In the genomic region with DNA sequence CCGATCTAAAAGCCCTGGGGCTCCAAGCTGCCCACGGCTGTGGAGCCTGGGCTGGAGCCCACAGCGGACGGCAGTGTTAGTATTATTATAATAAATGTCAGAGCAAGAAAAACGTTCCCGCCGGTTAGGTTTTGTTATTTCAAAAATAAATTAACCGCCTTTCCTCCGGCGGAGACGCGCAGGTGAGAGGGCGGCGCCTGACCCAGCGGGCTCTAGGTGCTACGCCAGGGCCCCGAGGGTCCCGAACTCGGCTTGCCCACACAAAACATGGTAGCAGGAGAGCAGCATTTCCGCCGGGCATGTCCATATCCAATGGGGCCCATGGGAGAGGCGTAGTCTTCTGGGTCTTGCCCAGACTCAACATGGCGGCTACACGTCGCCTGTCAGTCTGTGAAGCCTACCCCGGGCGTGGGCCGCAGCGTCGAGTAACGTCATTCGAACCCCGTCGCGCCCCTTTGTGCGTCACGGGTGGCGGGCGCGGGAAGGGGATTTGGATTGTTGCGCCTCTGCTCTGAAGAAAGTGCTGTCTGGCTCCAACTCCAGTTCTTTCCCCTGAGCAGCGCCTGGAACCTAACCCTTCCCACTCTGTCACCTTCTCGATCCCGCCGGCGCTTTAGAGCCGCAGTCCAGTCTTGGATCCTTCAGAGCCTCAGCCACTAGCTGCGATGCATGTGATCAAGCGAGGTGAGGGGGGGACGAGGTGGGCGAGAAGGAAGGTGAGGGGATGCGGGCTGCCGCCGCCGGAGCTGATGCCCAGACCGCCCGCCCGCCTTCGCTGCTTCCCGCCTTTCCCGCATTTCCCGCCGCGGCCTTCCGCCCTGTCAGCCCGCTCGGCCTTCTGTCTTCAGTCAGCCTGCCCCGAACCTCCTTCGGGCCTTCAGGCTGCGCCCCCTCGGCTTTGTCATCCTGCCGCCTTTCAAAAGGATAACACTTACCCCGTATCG, we compare ENCODE assay signal across 1 cellular context.
A peak's percentile ranks its signal among the peaks of the same experiment; 100 is the strongest.
TF ChIP-seq lines count a peak whose summit lies in the region.

Gene RRM1 (plus strand): TSS at position 452 of the 944 bp plus-strand sequence. CDS start 214 bp downstream, at position 666.

TF ChIP-seq in HepG2, 621 proteins besides CTCF, POLR2A, EP300 and RAD21 (continued from another document and continues in another):
- TF ChIP-seq ZNF646 (CRISPR knock-in tag; IDR thresholded peaks at IDR 0.05) (no peak), TAF15 (IDR thresholded peaks at IDR 0.05; ENCODE audit: low read depth, low read length, poor library complexity, severe bottlenecking) (no peak), DNMT1 (CRISPR knock-in tag; IDR thresholded peaks at IDR 0.05) (peak; percentile 90; the same call in 1 of the 2 replicates), E2F1 (CRISPR knock-in tag; IDR thresholded peaks at IDR 0.05) (peak; percentile 100), ERF (CRISPR knock-in tag; IDR thresholded peaks at IDR 0.05) (peak; percentile 92), SALL2 (CRISPR knock-in tag; IDR thresholded peaks at IDR 0.05) (peak; percentile 90), PPARG (CRISPR knock-in tag; conservative IDR thresholded peaks at IDR 0.05) (no peak; the same call in 1 of the 2 replicates), ZNF776 (CRISPR knock-in tag; IDR thresholded peaks at IDR 0.05) (no peak; the same call in 1 of the 2 replicates), ZNF777 (CRISPR knock-in tag; IDR thresholded peaks at IDR 0.05) (peak; percentile 49; the same call in 1 of the 2 replicates), HDAC2 (CRISPR knock-in tag; IDR thresholded peaks at IDR 0.05) (peak; percentile 78), U2AF2 (IDR thresholded peaks at IDR 0.05; ENCODE audit: low read depth, low read length) (no peak), NFKB2 (CRISPR knock-in tag; IDR thresholded peaks at IDR 0.05; ENCODE audit: borderline replicate concordance) (peak; percentile 69; the same call in 1 of the 2 replicates), YEATS4 (CRISPR knock-in tag; IDR thresholded peaks at IDR 0.05; ENCODE audit: borderline replicate concordance) (peak; percentile 74), ZNF772 (CRISPR knock-in tag; IDR thresholded peaks at IDR 0.05) (peak; percentile 64), FOXA3 (CRISPR knock-in tag; IDR thresholded peaks at IDR 0.05) (peak; percentile 68), ZSCAN30 (CRISPR knock-in tag; IDR thresholded peaks at IDR 0.05) (peak; percentile 60; the same call in 1 of the 2 replicates), ZKSCAN8 (CRISPR knock-in tag; IDR thresholded peaks at IDR 0.05; ENCODE audit: borderline replicate concordance) (peak; percentile 64; the same call in 1 of the 2 replicates), MYNN (CRISPR knock-in tag; IDR thresholded peaks at IDR 0.05; ENCODE audit: low read depth) (0 out of 2 replicates have a peak, but pooled peaks have one; percentile 83), PAX8 (CRISPR knock-in tag; IDR thresholded peaks at IDR 0.05; ENCODE audit: borderline replicate concordance) (0 out of 2 replicates have a peak, but pooled peaks have one; percentile 69), ZNF572 (CRISPR knock-in tag; IDR thresholded peaks at IDR 0.05) (0 out of 2 replicates have a peak, but pooled peaks have one; percentile 64), RFX3 (CRISPR knock-in tag; IDR thresholded peaks at IDR 0.05) (0 out of 2 replicates have a peak, but pooled peaks have one; percentile 41), HNF4G (IDR thresholded peaks at IDR 0.05; ENCODE audit: borderline replicate concordance, low read depth, low read length) (no peak), HNF4G (CRISPR knock-in tag; IDR thresholded peaks at IDR 0.05; ENCODE audit: borderline replicate concordance, low read depth) (0 out of 2 replicates have a peak, but pooled peaks have one; percentile 22), ZNF143 (CRISPR knock-in tag; IDR thresholded peaks at IDR 0.05) (peak; percentile 81), ZNF547 (CRISPR knock-in tag; IDR thresholded peaks at IDR 0.05) (peak; percentile 72), ZNF225 (CRISPR knock-in tag; IDR thresholded peaks at IDR 0.05) (0 out of 2 replicates have a peak, but pooled peaks have one; percentile 52), MNT (IDR thresholded peaks at IDR 0.05) (peak; percentile 42; the same call in 1 of the 2 replicates), NAIF1 (CRISPR knock-in tag; IDR thresholded peaks at IDR 0.05; ENCODE audit: borderline replicate concordance) (peak; percentile 32; the same call in 1 of the 2 replicates), SKI (IDR thresholded peaks at IDR 0.05; ENCODE audit: partially characterized antibody) (peak; percentile 84)
- TF ChIP-seq, protein P1, sequence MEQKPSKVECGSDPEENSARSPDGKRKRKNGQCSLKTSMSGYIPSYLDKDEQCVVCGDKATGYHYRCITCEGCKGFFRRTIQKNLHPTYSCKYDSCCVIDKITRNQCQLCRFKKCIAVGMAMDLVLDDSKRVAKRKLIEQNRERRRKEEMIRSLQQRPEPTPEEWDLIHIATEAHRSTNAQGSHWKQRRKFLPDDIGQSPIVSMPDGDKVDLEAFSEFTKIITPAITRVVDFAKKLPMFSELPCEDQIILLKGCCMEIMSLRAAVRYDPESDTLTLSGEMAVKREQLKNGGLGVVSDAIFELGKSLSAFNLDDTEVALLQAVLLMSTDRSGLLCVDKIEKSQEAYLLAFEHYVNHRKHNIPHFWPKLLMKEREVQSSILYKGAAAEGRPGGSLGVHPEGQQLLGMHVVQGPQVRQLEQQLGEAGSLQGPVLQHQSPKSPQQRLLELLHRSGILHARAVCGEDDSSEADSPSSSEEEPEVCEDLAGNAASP (CRISPR knock-in tag; IDR thresholded peaks at IDR 0.05; ENCODE audit: borderline replicate concordance) = peak; percentile 68
- TF ChIP-seq, protein P2, sequence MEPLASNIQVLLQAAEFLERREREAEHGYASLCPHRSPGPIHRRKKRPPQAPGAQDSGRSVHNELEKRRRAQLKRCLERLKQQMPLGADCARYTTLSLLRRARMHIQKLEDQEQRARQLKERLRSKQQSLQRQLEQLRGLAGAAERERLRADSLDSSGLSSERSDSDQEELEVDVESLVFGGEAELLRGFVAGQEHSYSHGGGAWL (CRISPR knock-in tag; IDR thresholded peaks at IDR 0.05) = peak; percentile 28; the same call in 1 of the 2 replicates
- TF ChIP-seq, protein P3, sequence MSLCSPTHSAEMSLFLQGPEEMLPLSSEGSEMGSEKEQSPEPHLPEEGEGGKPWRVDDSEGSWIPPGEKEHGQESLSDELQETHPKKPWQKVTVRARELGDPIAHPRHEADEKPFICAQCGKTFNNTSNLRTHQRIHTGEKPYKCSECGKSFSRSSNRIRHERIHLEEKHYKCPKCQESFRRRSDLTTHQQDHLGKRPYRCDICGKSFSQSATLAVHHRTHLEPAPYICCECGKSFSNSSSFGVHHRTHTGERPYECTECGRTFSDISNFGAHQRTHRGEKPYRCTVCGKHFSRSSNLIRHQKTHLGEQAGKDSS (CRISPR knock-in tag; IDR thresholded peaks at IDR 0.05; ENCODE audit: borderline replicate concordance, low read depth) = no peak; the same call in 1 of the 2 replicates
- TF ChIP-seq, protein P4, sequence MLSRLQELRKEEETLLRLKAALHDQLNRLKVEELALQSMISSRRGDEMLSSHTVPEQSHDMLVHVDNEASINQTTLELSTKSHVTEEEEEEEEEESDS (CRISPR knock-in tag; IDR thresholded peaks at IDR 0.05; ENCODE audit: borderline replicate concordance) = 0 out of 2 replicates have a peak, but pooled peaks have one; percentile 52
- TF ChIP-seq, protein P5, sequence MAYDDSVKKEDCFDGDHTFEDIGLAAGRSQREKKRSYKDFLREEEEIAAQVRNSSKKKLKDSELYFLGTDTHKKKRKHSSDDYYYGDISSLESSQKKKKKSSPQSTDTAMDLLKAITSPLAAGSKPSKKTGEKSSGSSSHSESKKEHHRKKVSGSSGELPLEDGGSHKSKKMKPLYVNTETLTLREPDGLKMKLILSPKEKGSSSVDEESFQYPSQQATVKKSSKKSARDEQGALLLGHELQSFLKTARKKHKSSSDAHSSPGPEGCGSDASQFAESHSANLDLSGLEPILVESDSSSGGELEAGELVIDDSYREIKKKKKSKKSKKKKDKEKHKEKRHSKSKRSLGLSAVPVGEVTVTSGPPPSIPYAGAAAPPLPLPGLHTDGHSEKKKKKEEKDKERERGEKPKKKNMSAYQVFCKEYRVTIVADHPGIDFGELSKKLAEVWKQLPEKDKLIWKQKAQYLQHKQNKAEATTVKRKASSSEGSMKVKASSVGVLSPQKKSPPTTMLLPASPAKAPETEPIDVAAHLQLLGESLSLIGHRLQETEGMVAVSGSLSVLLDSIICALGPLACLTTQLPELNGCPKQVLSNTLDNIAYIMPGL (CRISPR knock-in tag; IDR thresholded peaks at IDR 0.05; ENCODE audit: borderline replicate concordance in 1 of 2, low read depth in 1 of 2) = peak; percentile 65 to 78; a peak in 3 of 4 replicates
- TF ChIP-seq, protein P6, sequence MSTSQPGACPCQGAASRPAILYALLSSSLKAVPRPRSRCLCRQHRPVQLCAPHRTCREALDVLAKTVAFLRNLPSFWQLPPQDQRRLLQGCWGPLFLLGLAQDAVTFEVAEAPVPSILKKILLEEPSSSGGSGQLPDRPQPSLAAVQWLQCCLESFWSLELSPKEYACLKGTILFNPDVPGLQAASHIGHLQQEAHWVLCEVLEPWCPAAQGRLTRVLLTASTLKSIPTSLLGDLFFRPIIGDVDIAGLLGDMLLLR (CRISPR knock-in tag; IDR thresholded peaks at IDR 0.05) = peak; percentile 71; the same call in 1 of the 2 replicates
- TF ChIP-seq, protein P7, sequence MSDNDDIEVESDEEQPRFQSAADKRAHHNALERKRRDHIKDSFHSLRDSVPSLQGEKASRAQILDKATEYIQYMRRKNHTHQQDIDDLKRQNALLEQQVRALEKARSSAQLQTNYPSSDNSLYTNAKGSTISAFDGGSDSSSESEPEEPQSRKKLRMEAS (IDR thresholded peaks at IDR 0.05) = peak; percentile 79; the same call in 1 of the 2 replicates
- TF ChIP-seq, protein P8, sequence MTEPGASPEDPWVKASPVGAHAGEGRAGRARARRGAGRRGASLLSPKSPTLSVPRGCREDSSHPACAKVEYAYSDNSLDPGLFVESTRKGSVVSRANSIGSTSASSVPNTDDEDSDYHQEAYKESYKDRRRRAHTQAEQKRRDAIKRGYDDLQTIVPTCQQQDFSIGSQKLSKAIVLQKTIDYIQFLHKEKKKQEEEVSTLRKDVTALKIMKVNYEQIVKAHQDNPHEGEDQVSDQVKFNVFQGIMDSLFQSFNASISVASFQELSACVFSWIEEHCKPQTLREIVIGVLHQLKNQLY (CRISPR knock-in tag; IDR thresholded peaks at IDR 0.05) = peak; percentile 67
